39 cellular contexts compared by ENCODE assay signal in genomic region chr2:173841110-173841509, GRCh38.
"Had no signal": no experiment of that assay in that cellular context is flagged by ENCODE, and none has a peak within 500 bp of the region (broad histone marks: within the 10 kb centered on the region; RNA-seq: fewer than 3 reads in every experiment).

No MANE protein-coding gene starts in this region.

- H3K4me1 ChIP-seq: adrenal gland, ascending aorta, body of pancreas, breast epithelium had no signal

- ATAC-seq: activated naive CD4-positive, alpha-beta T cell treated with anti-CD3 and anti-CD28 coated beads, Interleukin-2, amount 50 U/mL, for 72 hours; activated naive CD8-positive, alpha-beta T cell treated with anti-CD3 and anti-CD28 coated beads, Interleukin-2, amount 50 U/mL, for 24 hours; activated T-cell treated with anti-CD3 and anti-CD28 coated beads, Interleukin-2, amount 50 U/mL, for 4 hours; activated T-cell treated with anti-CD3 and anti-CD28 coated beads, Interleukin-2, amount 50 U/mL, for 72 hours; activated T-helper 17 cell treated with anti-CD3 and anti-CD28 coated beads, Interleukin-2, amount 50 U/mL, for 72 hours; body of pancreas had no signal

- H3K36me3 ChIP-seq: adrenal gland, ascending aorta, brain microvascular endothelial cell, breast epithelium, cardiac muscle cell had no signal

- H3K9me3 Mint-ChIP-seq: activated naive CD4-positive, alpha-beta T cell treated with anti-CD3 and anti-CD28 coated beads for 36 hours; activated naive CD4-positive, alpha-beta T cell treated with anti-CD3 and anti-CD28 coated beads, Interleukin-2, amount 10 ng/mL, durations not matched to agents 7 days and 5 days; activated naive CD4-positive, alpha-beta T cell treated with anti-CD3 and anti-CD28 coated beads, Interleukin-2, amount 50 U/mL, for 24 hours; activated naive CD4-positive, alpha-beta T cell treated with anti-CD3 and anti-CD28 coated beads, Interleukin-2, amount 50 U/mL, for 72 hours; activated naive CD8-positive, alpha-beta T cell treated with anti-CD3 and anti-CD28 coated beads for 36 hours; activated naive CD8-positive, alpha-beta T cell treated with anti-CD3 and anti-CD28 coated beads, Interleukin-2, amount 50 U/mL, for 24 hours; activated T-cell treated with anti-CD3 and anti-CD28 coated beads, Interleukin-2, amount 50 U/mL, for 24 hours; activated T-cell treated with anti-CD3 and anti-CD28 coated beads, Interleukin-2, amount 50 U/mL, for 4 hours; activated T-cell treated with anti-CD3 and anti-CD28 coated beads, Interleukin-2, amount 50 U/mL, for 72 hours; activated T-helper 1 cell treated with anti-CD3 and anti-CD28 coated beads, Interleukin-12 subunit alpha, Interleukin-12 subunit beta, Interleukin-2, Interleukin-4 antibody, amounts not matched to agents 30 ng/mL and 10 ng/mL and 1 ng/mL, durations not matched to agents 14 hours and 24 hours and 36 hours; activated T-helper 17 cell treated with anti-CD3 and anti-CD28 coated beads, Interleukin-2, amount 50 U/mL, for 72 hours; activated T-helper 2 cell treated with anti-CD3 and anti-CD28 coated beads, Interferon-gamma antibody, Interleukin-2, Interleukin-4, amounts not matched to agents 10 μg/mL and 5 μg/mL and 100 μg/mL, durations not matched to agents 14 hours and 24 hours and 36 hours; central memory CD8-positive, alpha-beta T cell had no signal

- H3K4me1 Mint-ChIP-seq: activated naive CD4-positive, alpha-beta T cell treated with anti-CD3 and anti-CD28 coated beads, Interleukin-2, amount 10 ng/mL, durations not matched to agents 7 days and 5 days; activated naive CD4-positive, alpha-beta T cell treated with anti-CD3 and anti-CD28 coated beads, Interleukin-2, amount 50 U/mL, for 24 hours; activated naive CD8-positive, alpha-beta T cell treated with anti-CD3 and anti-CD28 coated beads for 36 hours; activated naive CD8-positive, alpha-beta T cell treated with anti-CD3 and anti-CD28 coated beads, Interleukin-2, amount 10 ng/mL, durations not matched to agents 7 days and 5 days; activated naive CD8-positive, alpha-beta T cell treated with anti-CD3 and anti-CD28 coated beads, Interleukin-2, amount 50 U/mL, for 24 hours; activated T-helper 17 cell treated with anti-CD3 and anti-CD28 coated beads, Interleukin-2, amount 50 U/mL, for 72 hours; central memory CD8-positive, alpha-beta T cell had no signal

- H3K4me3 ChIP-seq: adrenal gland, ascending aorta, body of pancreas, breast epithelium, cardiac muscle cell had no signal

- FAIRE-seq: astrocyte, bronchial epithelial cell, colon had no signal

- H3K36me3 Mint-ChIP-seq: activated naive CD4-positive, alpha-beta T cell treated with anti-CD3 and anti-CD28 coated beads, Interleukin-2, amount 10 ng/mL, durations not matched to agents 7 days and 5 days; activated naive CD4-positive, alpha-beta T cell treated with anti-CD3 and anti-CD28 coated beads, Interleukin-2, amount 50 U/mL, for 24 hours; activated naive CD4-positive, alpha-beta T cell treated with anti-CD3 and anti-CD28 coated beads, Interleukin-2, amount 50 U/mL, for 72 hours; activated naive CD8-positive, alpha-beta T cell; activated naive CD8-positive, alpha-beta T cell treated with anti-CD3 and anti-CD28 coated beads for 36 hours; activated naive CD8-positive, alpha-beta T cell treated with anti-CD3 and anti-CD28 coated beads, Interleukin-2, amount 10 ng/mL, durations not matched to agents 7 days and 5 days; brain had no signal

- H3K27me3 ChIP-seq: adrenal gland, ascending aorta, body of pancreas, brain microvascular endothelial cell, breast epithelium, cardiac muscle cell had no signal

- DNase-seq: activated effector memory CD4-positive, alpha-beta T cell treated with anti-CD3 and anti-CD28 coated beads, Interleukin-2, amount 50 U/mL, for 16 hours; activated effector memory CD4-positive, alpha-beta T cell treated with Interleukin-2 at 50 U/mL for 16 hours; activated gamma-delta T cell; activated gamma-delta T cell treated with Interleukin-2 at 50 U/mL for 16 hours; activated naive CD4-positive, alpha-beta T cell treated with anti-CD3 and anti-CD28 coated beads for 36 hours; activated naive CD4-positive, alpha-beta T cell treated with anti-CD3 and anti-CD28 coated beads, Interleukin-2, amount 10 ng/mL, durations not matched to agents 7 days and 5 days; activated naive CD4-positive, alpha-beta T cell treated with anti-CD3 and anti-CD28 coated beads, Interleukin-2, amount 50 U/mL, for 16 hours; activated naive CD4-positive, alpha-beta T cell treated with Interleukin-2 at 50 U/mL for 16 hours; activated naive CD8-positive, alpha-beta T cell treated with anti-CD3 and anti-CD28 coated beads for 36 hours; activated naive CD8-positive, alpha-beta T cell treated with anti-CD3 and anti-CD28 coated beads, Interleukin-2, amount 10 ng/mL, durations not matched to agents 7 days and 5 days; activated naive CD8-positive, alpha-beta T cell treated with anti-CD3 and anti-CD28 coated beads, Interleukin-2, amount 50 U/mL, for 24 hours; activated T-cell treated with anti-CD3 and anti-CD28 coated beads, Interleukin-2, amount 50 U/mL, for 24 hours; activated T-cell treated with anti-CD3 and anti-CD28 coated beads, Interleukin-2, amount 50 U/mL, for 4 hours; activated T-cell treated with anti-CD3 and anti-CD28 coated beads, Interleukin-2, amount 50 U/mL, for 48 hours; activated T-cell treated with anti-CD3 and anti-CD28 coated beads, Interleukin-2, amount 50 U/mL, for 72 hours; adrenal gland; amniotic stem cell; amygdala; anterior cingulate cortex; aorta; body of pancreas; brain microvascular endothelial cell; caudate nucleus; central memory CD4-positive, alpha-beta T cell; cerebellar nuclear complex had no signal

- H3K4me3 Mint-ChIP-seq: activated naive CD4-positive, alpha-beta T cell treated with anti-CD3 and anti-CD28 coated beads for 36 hours; activated naive CD4-positive, alpha-beta T cell treated with anti-CD3 and anti-CD28 coated beads, Interleukin-2, amount 10 ng/mL, durations not matched to agents 7 days and 5 days; activated naive CD4-positive, alpha-beta T cell treated with anti-CD3 and anti-CD28 coated beads, Interleukin-2, amount 50 U/mL, for 24 hours; activated naive CD8-positive, alpha-beta T cell; activated naive CD8-positive, alpha-beta T cell treated with anti-CD3 and anti-CD28 coated beads for 36 hours; activated naive CD8-positive, alpha-beta T cell treated with anti-CD3 and anti-CD28 coated beads, Interleukin-2, amount 10 ng/mL, durations not matched to agents 7 days and 5 days; activated naive CD8-positive, alpha-beta T cell treated with anti-CD3 and anti-CD28 coated beads, Interleukin-2, amount 50 U/mL, for 24 hours; activated T-cell treated with anti-CD3 and anti-CD28 coated beads, Interleukin-2, amount 50 U/mL, for 24 hours; activated T-cell treated with anti-CD3 and anti-CD28 coated beads, Interleukin-2, amount 50 U/mL, for 4 hours; activated T-cell treated with anti-CD3 and anti-CD28 coated beads, Interleukin-2, amount 50 U/mL, for 72 hours; activated T-helper 1 cell treated with anti-CD3 and anti-CD28 coated beads, Interleukin-12 subunit alpha, Interleukin-12 subunit beta, Interleukin-2, Interleukin-4 antibody, amounts not matched to agents 30 ng/mL and 10 ng/mL and 1 ng/mL, durations not matched to agents 14 hours and 24 hours and 36 hours; activated T-helper 17 cell treated with anti-CD3 and anti-CD28 coated beads, Interleukin-2, amount 50 U/mL, for 72 hours; brain; central memory CD8-positive, alpha-beta T cell had no signal

- H3K9me3 ChIP-seq: adrenal gland, ascending aorta, body of pancreas, breast epithelium had no signal

- H3K27ac Mint-ChIP-seq: activated naive CD4-positive, alpha-beta T cell treated with anti-CD3 and anti-CD28 coated beads for 36 hours; activated naive CD4-positive, alpha-beta T cell treated with anti-CD3 and anti-CD28 coated beads, Interleukin-2, amount 10 ng/mL, durations not matched to agents 7 days and 5 days; activated naive CD4-positive, alpha-beta T cell treated with anti-CD3 and anti-CD28 coated beads, Interleukin-2, amount 50 U/mL, for 24 hours; activated naive CD4-positive, alpha-beta T cell treated with anti-CD3 and anti-CD28 coated beads, Interleukin-2, amount 50 U/mL, for 72 hours; activated naive CD8-positive, alpha-beta T cell; activated naive CD8-positive, alpha-beta T cell treated with anti-CD3 and anti-CD28 coated beads for 36 hours; activated naive CD8-positive, alpha-beta T cell treated with anti-CD3 and anti-CD28 coated beads, Interleukin-2, amount 10 ng/mL, durations not matched to agents 7 days and 5 days; activated naive CD8-positive, alpha-beta T cell treated with anti-CD3 and anti-CD28 coated beads, Interleukin-2, amount 50 U/mL, for 24 hours; activated T-cell treated with anti-CD3 and anti-CD28 coated beads, Interleukin-2, amount 50 U/mL, for 24 hours; activated T-cell treated with anti-CD3 and anti-CD28 coated beads, Interleukin-2, amount 50 U/mL, for 72 hours; activated T-helper 1 cell treated with anti-CD3 and anti-CD28 coated beads, Interleukin-12 subunit alpha, Interleukin-12 subunit beta, Interleukin-2, Interleukin-4 antibody, amounts not matched to agents 30 ng/mL and 10 ng/mL and 1 ng/mL, durations not matched to agents 14 hours and 24 hours and 36 hours; activated T-helper 17 cell treated with anti-CD3 and anti-CD28 coated beads, Interleukin-2, amount 50 U/mL, for 72 hours; activated T-helper 2 cell treated with anti-CD3 and anti-CD28 coated beads, Interferon-gamma antibody, Interleukin-2, Interleukin-4, amounts not matched to agents 10 μg/mL and 5 μg/mL and 100 μg/mL, durations not matched to agents 14 hours and 24 hours and 36 hours; brain had no signal

- H3K27ac ChIP-seq: adrenal gland, ascending aorta, body of pancreas, brain microvascular endothelial cell, breast epithelium, cardiac muscle cell had no signal
